In genomic region chr17:49851387-49852291, GRCh38 we compare ENCODE assay signal across 8 cellular contexts. TPM values are rescaled to one million over a fixed set of nuclear protein-coding genes. Genes with fewer than 3 reads are reported as not detected.
A peak's percentile ranks its signal among the peaks of the same experiment; 100 is the strongest.
DNase-seq lines count a peak whose midpoint lies in the region; ATAC-seq, FAIRE-seq and TF ChIP-seq lines count a peak whose summit lies in the region.

No MANE protein-coding gene starts in this region.

- TF ChIP-seq CTCF in AG10803 (conservative IDR thresholded peaks at IDR 0.05; ENCODE audit: low read length) = peak; percentile 69
- TF ChIP-seq CTCF in HEK293 (tag by site-specific recombination; IDR thresholded peaks at IDR 0.05) = peak; percentile 85
- peak; percentile 27 to 51 (median 38) for TF ChIP-seq CTCF in pancreas (IDR thresholded peaks at IDR 0.05)
- peak; percentile 76 for TF ChIP-seq CTCF in thoracic aorta (IDR thresholded peaks at IDR 0.05)

- H3K4me1 ChIP-seq in HEK293 (ENCODE audit: control insufficient read depth, insufficient read depth, low read length) (peaks cover 5% of the 10 kb centered on the region; the same call in 1 of the 2 replicates), pancreas (no peaks in the 10 kb centered on the region), thoracic aorta (ENCODE audit: control insufficient read depth in 1 of 2, low read depth in 2 of 2) (peaks cover 6 to 13% of the 10 kb centered on the region in 2 donors)

- ATAC-seq in Right ventricle myocardium inferior (peak; percentile 80), pancreas (peak; percentile 66 to 86 (median 82)), thoracic aorta (ENCODE audit: insufficient number of reproducible peaks, low FRiP score, low read depth) (peak; percentile 81)

- POLR2A ChIA-PET in HEK293 (lab: Yijun Ruan, JAX) = interaction anchor here (0.9 kb wide), 1 partner anchor 63 kb away, joined by 4 read pairs; the partner anchor contains the start of gene KAT7

- peak; percentile 70 for DNase-seq in AG10803 (ENCODE audit: low read depth)
- peak; percentile 64 for DNase-seq in SK-MEL-5 (ENCODE audit: low read depth, low spot score)
- peak; percentile 71 for DNase-seq in activated naive CD4-positive, alpha-beta T cell treated with Interleukin-2 at 50 U/mL for 16 hours
- DNase-seq in Right ventricle myocardium inferior (ENCODE audit: missing footprints) = peak; percentile 87
- DNase-seq in pancreas = peak; percentile 44 to 89 (median 69)
- no peak for DNase-seq in thoracic aorta (ENCODE audit: low spot score)
- no peak for DNase-seq in cortex of kidney (lab: John Stamatoyannopoulos, UW)

- no peaks in the 10 kb centered on the region for H3K9me3 ChIP-seq in HEK293 (ENCODE audit: control insufficient read depth, insufficient read depth, low read depth, low read length)
- H3K9me3 ChIP-seq in pancreas = no peaks in the 10 kb centered on the region
- no peaks in the 10 kb centered on the region for H3K9me3 ChIP-seq in thoracic aorta

- in situ Hi-C loops in SK-MEL-5 (cut with HindIII; ENCODE audit: low pct_unique_long_range_greater_than_20kb, low sequenced_read_pairs) = no loop called here

- no peak for FAIRE-seq in pancreas (lab: Jason Lieb, UNC)

- H3K27ac ChIP-seq in HEK293 (ENCODE audit: extremely low read depth, low read depth, low read length) (peak overlapping the region; percentile 12; the same call in 1 of the 2 replicates), pancreas (no peak overlapping the region), thoracic aorta (peak overlapping the region; percentile 12 to 30)

- peak overlapping the region; percentile 69 for H3K4me3 ChIP-seq in AG10803 (ENCODE audit: low read length)
- H3K4me3 ChIP-seq in HEK293 (ENCODE audit: low read depth, low read length) = peak overlapping the region; percentile 27
- peak overlapping the region; percentile 22 to 46 (median 32) for H3K4me3 ChIP-seq in pancreas
- peak overlapping the region; percentile 90 for H3K4me3 ChIP-seq in thoracic aorta

- WGBS in pancreas, 2 donors = 7 to 8% methylated on average over 54 to 55 of the region's 55 CpGs

- H3K27me3 ChIP-seq in pancreas (no peaks in the 10 kb centered on the region), thoracic aorta (replicated peaks; ENCODE audit: insufficient read depth) (no peaks in the 10 kb centered on the region)

- H3K36me3 ChIP-seq in HEK293 (ENCODE audit: control insufficient read depth in 2 of 2, insufficient read depth in 1 of 2, low read length in 2 of 2) = peaks cover 0 to 13% of the 10 kb centered on the region in 2 experiments; a peak in 1 of 3 replicates
- no peaks in the 10 kb centered on the region for H3K36me3 ChIP-seq in pancreas
- H3K36me3 ChIP-seq in thoracic aorta = no peaks in the 10 kb centered on the region

- intact Hi-C loops in Right ventricle myocardium inferior (cut with DNase I) = loop anchor here (2.0 kb wide), 2 partner anchors 63 to 285 kb away; partner anchors contain the start of gene KAT7
- intact Hi-C loops in pancreas (cut with DNase I) = no loop called here

- CTCF ChIA-PET in HEK293 (lab: Yijun Ruan, JAX) = interaction anchor here (0.6 to 17.9 kb wide), 24 partner anchors 8 to 1592 kb away, joined by 3 to 526 read pairs (median 4); partner anchors contain the start of genes DLX3 and SLC35B1

TF ChIP-seq in HEK293, 187 proteins besides CTCF, POLR2A, EP300 and RAD21 (continues in another document):
- no peak for TF ChIP-seq PRDM2 (tag by site-specific recombination; IDR thresholded peaks at IDR 0.05; ENCODE audit: borderline replicate concordance)
- TF ChIP-seq, protein P1, sequence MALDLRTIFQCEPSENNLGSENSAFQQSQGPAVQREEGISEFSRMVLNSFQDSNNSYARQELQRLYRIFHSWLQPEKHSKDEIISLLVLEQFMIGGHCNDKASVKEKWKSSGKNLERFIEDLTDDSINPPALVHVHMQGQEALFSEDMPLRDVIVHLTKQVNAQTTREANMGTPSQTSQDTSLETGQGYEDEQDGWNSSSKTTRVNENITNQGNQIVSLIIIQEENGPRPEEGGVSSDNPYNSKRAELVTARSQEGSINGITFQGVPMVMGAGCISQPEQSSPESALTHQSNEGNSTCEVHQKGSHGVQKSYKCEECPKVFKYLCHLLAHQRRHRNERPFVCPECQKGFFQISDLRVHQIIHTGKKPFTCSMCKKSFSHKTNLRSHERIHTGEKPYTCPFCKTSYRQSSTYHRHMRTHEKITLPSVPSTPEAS (tag by site-specific recombination; IDR thresholded peaks at IDR 0.05) = peak; percentile 39; the same call in 1 of the 2 replicates
- peak; percentile 29 for TF ChIP-seq ZBTB26 (tag by site-specific recombination; optimal IDR thresholded peaks at IDR 0.05)
- TF ChIP-seq OVOL3 (tag by site-specific recombination; IDR thresholded peaks at IDR 0.05) = no peak
- no peak for TF ChIP-seq ZNF555 (tag by site-specific recombination; conservative IDR thresholded peaks at IDR 0.05)
- no peak for TF ChIP-seq ZBTB11 (tag by site-specific recombination; conservative IDR thresholded peaks at IDR 0.05; ENCODE audit: low read depth)

RNA-seq across cellular contexts. Expression of gene TAC4, which starts 3.8 kb away (rescaled TPM):
- not detected in 2 replicates for total RNA-seq in SK-MEL-5 (2014; rRNA removed; shearing (Covaris generic))
- not detected in 2 replicates for polyA plus RNA-seq in SK-MEL-5 (2015; cell fraction: cytosol; rRNA removed)
- polyA plus RNA-seq in SK-MEL-5 (2015; cell fraction: nucleus; rRNA removed) = not detected in 2 replicates
- total RNA-seq in Right ventricle myocardium inferior (0.43 TPM), pancreas (not detected), thoracic aorta (not detected)
- not detected for polyA plus RNA-seq in pancreas

Comparison
In these comparisons a context has a peak if more than half of its experiments do, and no peak if none do; other contexts are left out.
1. DNase-seq: peak in AG10803 (single experiment), SK-MEL-5 (single experiment), activated naive CD4-positive, alpha-beta T cell treated with Interleukin-2 at 50 U/mL for 16 hours (single experiment), Right ventricle myocardium inferior (single experiment) and pancreas (6 of 6); none in thoracic aorta (single experiment) and cortex of kidney (single experiment).
2. H3K4me3 ChIP-seq: peak in every context shown above with its lines; median percentile 90 in thoracic aorta; 69 in AG10803; 32 in pancreas; 27 in HEK293.
3. H3K27ac ChIP-seq: peak in HEK293 (single experiment) and thoracic aorta (2 of 2); none in pancreas (0 of 4).
4. Peak in every context shown above with its lines, with median percentiles within 50 percentile points of each other: CTCF ChIP-seq and ATAC-seq.